Comparison of ENCODE assay signal across 18 cellular contexts in the genomic region with DNA sequence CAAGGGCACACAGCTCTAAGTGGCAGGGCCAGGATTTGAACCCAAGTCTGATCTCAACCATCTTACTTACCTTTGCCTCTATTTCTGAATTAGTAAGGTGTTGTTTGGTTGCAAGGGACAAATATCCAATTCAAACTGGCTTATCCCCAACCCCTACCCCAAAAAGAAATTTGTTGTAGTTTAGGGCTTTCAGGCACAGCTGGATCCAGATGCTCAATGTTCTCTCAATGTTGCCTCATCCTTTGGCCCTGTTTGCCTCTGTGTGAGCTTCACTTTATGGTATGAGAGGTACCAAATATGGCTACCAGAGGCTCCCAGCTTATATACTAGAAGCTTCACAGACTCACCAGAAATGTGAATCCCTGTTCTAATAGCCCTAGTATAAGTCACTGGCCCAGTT.
A peak's percentile ranks its signal among the peaks of the same experiment; 100 is the strongest.
DNase-seq lines count a peak whose midpoint lies in the region; ATAC-seq and TF ChIP-seq lines count a peak whose summit lies in the region.
"Had no signal": no experiment of that assay in that cellular context is flagged by ENCODE, and none has a peak within 500 bp of the region (broad histone marks: within the 10 kb centered on the region; RNA-seq: fewer than 3 reads in every experiment).

No MANE protein-coding gene starts in this region.

- no peak overlapping the region for H2BK15ac ChIP-seq in IMR-90 (ENCODE audit: low read depth, low read length)

- no peak overlapping the region for H3K9ac ChIP-seq in BLaER1
- no peak overlapping the region for H3K9ac ChIP-seq in IMR-90 (ENCODE audit: low read depth, low read length)
- H3K9ac ChIP-seq: SK-N-SH had no signal

- H4K20me1 ChIP-seq in BLaER1 (no peaks in the 10 kb centered on the region), IMR-90 (ENCODE audit: insufficient read depth, low read length) (no peaks in the 10 kb centered on the region), PC-9 (ENCODE audit: insufficient read depth) (no peaks in the 10 kb centered on the region)

- DNase-seq in IMR-90 (no peak), epithelial cell of prostate (ENCODE audit: low read depth, low spot score) (no peak), osteocyte (ENCODE audit: extremely low spot score, unreplicated experiment) (no peak), pons (ENCODE audit: low spot score) (no peak), iPS-NIHi11 (ENCODE audit: low spot score) (no peak), WERI-Rb-1 (no peak), PC-9 (no peak)
- DNase-seq: activated T-cell treated with anti-CD3 and anti-CD28 coated beads, Interleukin-2, amount 50 U/mL, for 4 hours; kidney glomerular epithelial cell; NCI-H1694; NCI-H2171; NCI-H69; SK-N-SH had no signal

- H3K18ac ChIP-seq in IMR-90 (ENCODE audit: low read depth, low read length), result no peak overlapping the region

- H3K4me1 ChIP-seq in BLaER1 (peaks cover 60% of the 10 kb centered on the region), IMR-90 (ENCODE audit: control insufficient read depth, insufficient read depth, low read length) (no peaks in the 10 kb centered on the region; the same call in 1 of the 2 replicates), PC-9 (replicated peaks; ENCODE audit: insufficient read depth) (no peaks in the 10 kb centered on the region)

- no peak overlapping the region for H3K23ac ChIP-seq in IMR-90 (ENCODE audit: low read depth, low read length)

- H3K36me3 ChIP-seq in BLaER1, result no peaks in the 10 kb centered on the region
- no peaks in the 10 kb centered on the region for H3K36me3 ChIP-seq in IMR-90 (ENCODE audit: control insufficient read depth, insufficient read depth, low read length)
- no peaks in the 10 kb centered on the region for H3K36me3 ChIP-seq in WERI-Rb-1
- no peaks in the 10 kb centered on the region for H3K36me3 ChIP-seq in PC-9 (ENCODE audit: low read depth)
- H3K36me3 ChIP-seq: uterus had no signal

- no peaks in the 10 kb centered on the region for H3F3A ChIP-seq in PC-9 (ENCODE audit: insufficient read depth, low read depth)

- H2BK20ac ChIP-seq in IMR-90 (ENCODE audit: low read depth, low read length), result no peak overlapping the region

- BruUV-seq in IMR-90 (replicated peaks; lab: Mats Ljungman, UMichigan), result no TSS peak
- BruUV-seq in PC-9 (replicated peaks; lab: Mats Ljungman, UMichigan), result no TSS peak

- H3K56ac ChIP-seq in IMR-90 (ENCODE audit: extremely low read depth, insufficient read depth, low read length), result no peak overlapping the region

- in situ Hi-C loops in IMR-90 (cut with MboI; ENCODE audit: low sequenced_read_pairs), result no loop called here

- CTCF ChIA-PET in IMR-90 (lab: Yijun Ruan, JAX), result no interaction called here
- CTCF ChIA-PET in PC-9 (lab: Charles Lee), result interaction anchor here (0.6 to 1.1 kb wide), 3 partner anchors 12 to 474 kb away, joined by 3 read pairs; no protein-coding TSS in a partner anchor

- TF ChIP-seq CTCF in IMR-90 (conservative IDR thresholded peaks at IDR 0.05; ENCODE audit: low read depth, low read length) (no peak), osteocyte (IDR thresholded peaks at IDR 0.05) (no peak), WERI-Rb-1 (IDR thresholded peaks at IDR 0.05; ENCODE audit: low read depth, low read length) (no peak), PC-9 (conservative IDR thresholded peaks at IDR 0.05) (no peak)

- intact Hi-C loops in IMR-90 (cut with micrococcal nuclease), result no loop called here
- intact Hi-C loops in PC-9 (cut with micrococcal nuclease; ENCODE audit: unreplicated experiment), result no loop called here

- H3K4me3 ChIP-seq in BLaER1 (no peak overlapping the region), IMR-90 (ENCODE audit: insufficient read depth, low read depth, low read length) (no peak overlapping the region), WERI-Rb-1 (ENCODE audit: low read depth, low read length) (no peak overlapping the region), PC-9 (no peak overlapping the region)
- H3K4me3 ChIP-seq: uterus had no signal

- no peak overlapping the region for H4K5ac ChIP-seq in IMR-90 (ENCODE audit: low read depth, low read length)

- no peak overlapping the region for H2BK120ac ChIP-seq in IMR-90 (ENCODE audit: low read depth, low read length)

- ATAC-seq in IMR-90 (ENCODE audit: low read depth), result no peak

- peak overlapping the region; percentile 82 for H3K27ac Mint-ChIP-seq in osteocyte (ENCODE audit: unreplicated experiment)
- H3K27ac Mint-ChIP-seq: activated naive CD4-positive, alpha-beta T cell treated with anti-CD3 and anti-CD28 coated beads for 36 hours had no signal

- no peak overlapping the region for H2BK5ac ChIP-seq in IMR-90 (ENCODE audit: low read depth, low read length, poor library complexity, severe bottlenecking)

- no peak overlapping the region for H3K4me3 Mint-ChIP-seq in osteocyte (ENCODE audit: unreplicated experiment)
- H3K4me3 Mint-ChIP-seq: activated naive CD4-positive, alpha-beta T cell treated with anti-CD3 and anti-CD28 coated beads for 36 hours; activated T-cell treated with anti-CD3 and anti-CD28 coated beads, Interleukin-2, amount 50 U/mL, for 4 hours had no signal

- H3K27me3 Mint-ChIP-seq in osteocyte (ENCODE audit: unreplicated experiment), result no peaks in the 10 kb centered on the region
- H3K27me3 Mint-ChIP-seq: CD4-positive, alpha-beta memory T cell had no signal

- H3K79me1 ChIP-seq in IMR-90 (ENCODE audit: low read depth in 1 of 2, low read length in 2 of 2), result no peaks in the 10 kb centered on the region

- H3K9me3 Mint-ChIP-seq in osteocyte (ENCODE audit: unreplicated experiment), result no peaks in the 10 kb centered on the region
- H3K9me3 Mint-ChIP-seq: activated T-cell treated with anti-CD3 and anti-CD28 coated beads, Interleukin-2, amount 50 U/mL, for 4 hours had no signal

- H3K9me1 ChIP-seq in IMR-90 (ENCODE audit: insufficient read depth, low read length), result peaks cover 3% of the 10 kb centered on the region

- no peaks in the 10 kb centered on the region for H3K79me2 ChIP-seq in PC-9 (ENCODE audit: low read depth)

- POLR2A ChIA-PET in IMR-90 (lab: Charles Lee; ENCODE audit: unreplicated experiment) (no interaction called here), PC-9 (lab: Charles Lee; ENCODE audit: unreplicated experiment) (no interaction called here)

- no peak overlapping the region for H4K8ac ChIP-seq in IMR-90 (ENCODE audit: low read depth in 2 of 2, low read length in 2 of 2)

- no peak overlapping the region for H2AK9ac ChIP-seq in IMR-90 (replicated peaks; ENCODE audit: low read depth, low read length, poor library complexity)

- H3K14ac ChIP-seq in IMR-90 (replicated peaks; ENCODE audit: low read depth, low read length), result no peak overlapping the region

- dilution Hi-C loops in IMR-90 (cut with HindIII; ENCODE audit: low sequenced_read_pairs, unreplicated experiment), result no loop called here

- H2AFZ ChIP-seq in IMR-90 (replicated peaks; ENCODE audit: low read length, poor library complexity) (no peak overlapping the region), PC-9 (no peak overlapping the region)

- H3K4ac ChIP-seq in IMR-90 (ENCODE audit: low read depth, low read length), result no peak overlapping the region

- H3K27ac ChIP-seq in BLaER1 (no peak overlapping the region), IMR-90 (ENCODE audit: insufficient read depth, low read length) (no peak overlapping the region), epithelial cell of prostate (peak overlapping the region; percentile 67), WERI-Rb-1 (no peak overlapping the region), PC-9 (no peak overlapping the region)

- no peak for TF ChIP-seq POLR2A in IMR-90 (IDR thresholded peaks at IDR 0.05; ENCODE audit: low read depth, low read length)

- no peaks in the 10 kb centered on the region for H3K9me2 ChIP-seq in PC-9 (ENCODE audit: insufficient read depth)
- H3K9me2 ChIP-seq: SK-N-SH had no signal

- peak overlapping the region; percentile 82 for H3K4me2 ChIP-seq in BLaER1
- H3K4me2 ChIP-seq in IMR-90 (ENCODE audit: low read depth, low read length), result no peak overlapping the region
- H3K4me2 ChIP-seq in PC-9, result no peak overlapping the region

- H3K9me3 ChIP-seq in BLaER1 (no peaks in the 10 kb centered on the region), IMR-90 (ENCODE audit: control insufficient read depth, insufficient read depth, low read length) (no peaks in the 10 kb centered on the region), WERI-Rb-1 (ENCODE audit: severe bottlenecking) (no peaks in the 10 kb centered on the region), PC-9 (ENCODE audit: insufficient read depth, low read depth) (no peaks in the 10 kb centered on the region)
- H3K9me3 ChIP-seq: SK-N-SH, uterus had no signal

- H3K4me1 Mint-ChIP-seq in osteocyte (ENCODE audit: unreplicated experiment), result peaks cover 64% of the 10 kb centered on the region

- H3K27me3 ChIP-seq in BLaER1 (no peaks in the 10 kb centered on the region), IMR-90 (ENCODE audit: control insufficient read depth, insufficient read depth, low read length) (peaks cover 2% of the 10 kb centered on the region; the same call in 1 of the 2 replicates), WERI-Rb-1 (ENCODE audit: insufficient read depth, low read depth, severe bottlenecking) (no peaks in the 10 kb centered on the region), PC-9 (ENCODE audit: insufficient read depth, low read depth) (no peaks in the 10 kb centered on the region)
- H3K27me3 ChIP-seq: dorsolateral prefrontal cortex, uterus had no signal

- no peak overlapping the region for H4K91ac ChIP-seq in IMR-90 (ENCODE audit: insufficient read depth, low read depth, low read length)

- TF ChIP-seq RAD21 in IMR-90 (IDR thresholded peaks at IDR 0.05; ENCODE audit: low read length), result no peak

- H2AK5ac ChIP-seq in IMR-90 (ENCODE audit: low read depth, low read length), result 0 out of 2 replicates have a peak overlapping the region, but pooled peaks have one; percentile 2

- no peaks in the 10 kb centered on the region for H3K36me3 Mint-ChIP-seq in osteocyte (ENCODE audit: unreplicated experiment)
- H3K36me3 Mint-ChIP-seq: CD4-positive, alpha-beta memory T cell had no signal

TF ChIP-seq in IMR-90, 13 proteins besides CTCF, POLR2A, EP300 and RAD21:
- TF ChIP-seq RCOR1 (IDR thresholded peaks at IDR 0.05; ENCODE audit: insufficient replicate concordance, low read length) (no peak), MAFK (IDR thresholded peaks at IDR 0.05; ENCODE audit: low read depth, low read length) (no peak), RFX5 (IDR thresholded peaks at IDR 0.05; ENCODE audit: low read depth, low read length) (no peak), USF2 (IDR thresholded peaks at IDR 0.05; ENCODE audit: low read depth, low read length) (no peak)
